Comparison of ENCODE assay signal across 26 cellular contexts in genomic region chr2:28544069-28544346, GRCh38. TPM values are rescaled to one million over a fixed set of nuclear protein-coding genes. Genes with fewer than 3 reads are reported as not detected.
DNase-seq lines count a peak whose midpoint lies in the region; ATAC-seq, FAIRE-seq and TF ChIP-seq lines count a peak whose summit lies in the region.
"Had no signal": no experiment of that assay in that cellular context is flagged by ENCODE, and none has a peak within 500 bp of the region (broad histone marks: within the 10 kb centered on the region; RNA-seq: fewer than 3 reads in every experiment).

No MANE protein-coding gene starts in this region.

- H3K4me1 ChIP-seq in SK-N-SH (ENCODE audit: control insufficient read depth in 1 of 2, insufficient read depth in 2 of 2, low read depth in 1 of 2, low read length in 1 of 2) (peaks cover 0 to 13% of the 10 kb centered on the region in 2 experiments; a peak in 1 of 4 replicates), IMR-90 (ENCODE audit: control insufficient read depth, insufficient read depth, low read length) (no peaks in the 10 kb centered on the region), ectodermal cell (ENCODE audit: control insufficient read depth, insufficient read depth, low read length) (peaks cover 26% of the 10 kb centered on the region), neuronal stem cell (ENCODE audit: control insufficient read depth in 2 of 2, insufficient read depth in 1 of 2, low read depth in 1 of 2, low read length in 2 of 2) (peaks cover 28 to 31% of the 10 kb centered on the region in 2 donors)
- H3K4me1 ChIP-seq: testis had no signal

- in situ Hi-C loops in IMR-90 (cut with MboI; ENCODE audit: low sequenced_read_pairs), result no loop called here

- H4K91ac ChIP-seq in IMR-90 (ENCODE audit: insufficient read depth, low read depth, low read length) (no peak overlapping the region), neuronal stem cell (ENCODE audit: low read depth, low read length, poor library complexity) (no peak overlapping the region)

- no peak overlapping the region for H3K56ac ChIP-seq in IMR-90 (ENCODE audit: extremely low read depth, insufficient read depth, low read length)

- H3K9ac ChIP-seq in SK-N-SH (no peak overlapping the region), IMR-90 (ENCODE audit: low read depth, low read length) (no peak overlapping the region), neuronal stem cell (ENCODE audit: low read depth, low read length, poor library complexity) (no peak overlapping the region)

- H3K9me2 ChIP-seq in SK-N-SH, result no peaks in the 10 kb centered on the region

- H4K8ac ChIP-seq in IMR-90 (ENCODE audit: low read depth in 2 of 2, low read length in 2 of 2) (no peak overlapping the region), neuronal stem cell (ENCODE audit: low read depth, low read length) (no peak overlapping the region)

- H2BK15ac ChIP-seq in IMR-90 (ENCODE audit: low read depth, low read length) (no peak overlapping the region), neuronal stem cell (ENCODE audit: low read length) (no peak overlapping the region)

- TF ChIP-seq POLR2A in IMR-90 (IDR thresholded peaks at IDR 0.05; ENCODE audit: low read depth, low read length), result no peak

- H3K9me3 ChIP-seq in SK-N-SH, result no peaks in the 10 kb centered on the region
- no peaks in the 10 kb centered on the region for H3K9me3 ChIP-seq in IMR-90 (ENCODE audit: control insufficient read depth, insufficient read depth, low read length)
- H3K9me3 ChIP-seq in ectodermal cell (ENCODE audit: control insufficient read depth, low read length), result no peaks in the 10 kb centered on the region
- H3K9me3 ChIP-seq in neuronal stem cell (replicated peaks in 1 of 2; ENCODE audit: control insufficient read depth in 2 of 2, insufficient read depth in 1 of 2, low read depth in 1 of 2, low read length in 2 of 2), result peaks cover 0 to 3% of the 10 kb centered on the region in 2 donors
- H3K9me3 ChIP-seq: mucosa of descending colon, ovary, testis had no signal

- no peak overlapping the region for H2AK9ac ChIP-seq in IMR-90 (replicated peaks; ENCODE audit: low read depth, low read length, poor library complexity)

- DNase-seq in SK-N-SH (no peak), IMR-90 (no peak), neuronal stem cell (ENCODE audit: low spot score) (no peak), GM19239 (ENCODE audit: insufficient read length, low spot score) (no peak)
- no peak for DNase-seq in activated naive CD4-positive, alpha-beta T cell treated with anti-CD3 and anti-CD28 coated beads, Interleukin-2, amount 10 ng/mL, durations not matched to agents 7 days and 5 days
- DNase-seq: activated CD4-positive, CD25-positive, alpha-beta regulatory T cell; activated CD8-positive, alpha-beta memory T cell treated with anti-CD3 and anti-CD28 coated beads, Interleukin-2, amount 50 U/mL, for 4 hours; activated naive CD4-positive, alpha-beta T cell; HFFc6; Karpas-422; NCI-H1092 treated with DMSO at 0.1 percent for 48 hours; NCI-H2107; NCI-H524 treated with DMSO at 0.1 percent for 48 hours; ovary; SHP77 had no signal

- no TSS peak for BruUV-seq in IMR-90 (replicated peaks; lab: Mats Ljungman, UMichigan)

- no peak for TF ChIP-seq EP300 in SK-N-SH (IDR thresholded peaks at IDR 0.05; ENCODE audit: borderline replicate concordance in 1 of 2, low read depth in 1 of 2, low read length in 1 of 2)

- no peak overlapping the region for H3K23ac ChIP-seq in IMR-90 (ENCODE audit: low read depth, low read length)
- H3K23ac ChIP-seq in neuronal stem cell (ENCODE audit: low read depth, low read length, poor library complexity), result no peak overlapping the region

- no peak overlapping the region for H3K4me3 Mint-ChIP-seq in activated naive CD4-positive, alpha-beta T cell treated with anti-CD3 and anti-CD28 coated beads, Interleukin-2, amount 10 ng/mL, durations not matched to agents 7 days and 5 days
- H3K4me3 Mint-ChIP-seq: B cell, HFFc6 had no signal

- no peak for FAIRE-seq in GM19239 (lab: Jason Lieb, UNC)
- FAIRE-seq: GM12891 had no signal

- H2BK20ac ChIP-seq in IMR-90 (ENCODE audit: low read depth, low read length), result no peak overlapping the region

- H3K4me2 ChIP-seq in SK-N-SH, result no peak overlapping the region
- H3K4me2 ChIP-seq in IMR-90 (ENCODE audit: low read depth, low read length), result no peak overlapping the region
- peak overlapping the region; percentile 38 for H3K4me2 ChIP-seq in neuronal stem cell (ENCODE audit: insufficient read depth, low read length, poor library complexity, severe bottlenecking)

- H3K18ac ChIP-seq in IMR-90 (ENCODE audit: low read depth, low read length) (no peak overlapping the region), neuronal stem cell (ENCODE audit: low read length) (peak overlapping the region; percentile 69)

- H2AK5ac ChIP-seq in IMR-90 (ENCODE audit: low read depth, low read length) (no peak overlapping the region), neuronal stem cell (ENCODE audit: low read depth, low read length) (no peak overlapping the region)

- no peaks in the 10 kb centered on the region for H4K20me1 ChIP-seq in SK-N-SH (ENCODE audit: insufficient read depth)
- no peaks in the 10 kb centered on the region for H4K20me1 ChIP-seq in IMR-90 (ENCODE audit: insufficient read depth, low read length)

- intact Hi-C loops in IMR-90 (cut with micrococcal nuclease), result no loop called here

- no peaks in the 10 kb centered on the region for H3K36me3 ChIP-seq in SK-N-SH (replicated peaks in 1 of 2; ENCODE audit: control insufficient read depth in 1 of 2, insufficient read depth in 2 of 2, low read length in 1 of 2)
- H3K36me3 ChIP-seq in IMR-90 (ENCODE audit: control insufficient read depth, insufficient read depth, low read length), result no peaks in the 10 kb centered on the region
- no peaks in the 10 kb centered on the region for H3K36me3 ChIP-seq in ectodermal cell (ENCODE audit: control insufficient read depth, insufficient read depth, low read length)
- H3K36me3 ChIP-seq in neuronal stem cell (replicated peaks in 1 of 2; ENCODE audit: control insufficient read depth in 2 of 2, insufficient read depth in 2 of 2, low read length in 2 of 2), result no peaks in the 10 kb centered on the region
- H3K36me3 ChIP-seq: ovary had no signal

- H2AFZ ChIP-seq in SK-N-SH (ENCODE audit: low read depth) (no peak overlapping the region), IMR-90 (replicated peaks; ENCODE audit: low read length, poor library complexity) (no peak overlapping the region), neuronal stem cell (ENCODE audit: low read length) (no peak overlapping the region)

- no peak for TF ChIP-seq RAD21 in SK-N-SH (IDR thresholded peaks at IDR 0.05; ENCODE audit: low read length)
- TF ChIP-seq RAD21 in IMR-90 (IDR thresholded peaks at IDR 0.05; ENCODE audit: low read length), result no peak

- no peak overlapping the region for H2BK12ac ChIP-seq in neuronal stem cell (ENCODE audit: low read length)

- H3F3A ChIP-seq in SK-N-SH (replicated peaks; ENCODE audit: insufficient read depth), result no peaks in the 10 kb centered on the region

- H3K9me3 Mint-ChIP-seq in activated naive CD4-positive, alpha-beta T cell treated with anti-CD3 and anti-CD28 coated beads, Interleukin-2, amount 10 ng/mL, durations not matched to agents 7 days and 5 days, result no peaks in the 10 kb centered on the region
- H3K9me3 Mint-ChIP-seq: brain, HFFc6 had no signal

- WGBS in SK-N-SH (ENCODE audit: low lambda C conversion rate), result 97% methylated on average over 3 of the region's 4 CpGs
- no CpG with 5 or more reads among the region's 4 CpGs for WGBS in IMR-90 (ENCODE audit: extremely low coverage in 2 of 2, insufficient read length in 1 of 2), 2 experiments
- WGBS in ectodermal cell, 2 experiments, result 83 to 84% methylated on average over 4 of the region's 4 CpGs
- WGBS in neuronal stem cell (ENCODE audit: extremely low coverage in 2 of 2, insufficient read length in 2 of 2, insufficient replicate concordance in 1 of 2), 2 donors, result no CpG with 5 or more reads among the region's 4 CpGs

- dilution Hi-C loops in IMR-90 (cut with HindIII; ENCODE audit: low sequenced_read_pairs, unreplicated experiment), result no loop called here

- peaks cover 40% of the 10 kb centered on the region for H3K4me1 Mint-ChIP-seq in activated naive CD4-positive, alpha-beta T cell treated with anti-CD3 and anti-CD28 coated beads, Interleukin-2, amount 10 ng/mL, durations not matched to agents 7 days and 5 days

- H2BK5ac ChIP-seq in IMR-90 (ENCODE audit: low read depth, low read length, poor library complexity, severe bottlenecking) (no peak overlapping the region), neuronal stem cell (ENCODE audit: low read length) (no peak overlapping the region)

- peaks cover 36% of the 10 kb centered on the region for H3K27me3 Mint-ChIP-seq in activated naive CD4-positive, alpha-beta T cell treated with anti-CD3 and anti-CD28 coated beads, Interleukin-2, amount 10 ng/mL, durations not matched to agents 7 days and 5 days

- H4K5ac ChIP-seq in IMR-90 (ENCODE audit: low read depth, low read length), result no peak overlapping the region

- H3K4me3 ChIP-seq in SK-N-SH (ENCODE audit: low read depth in 2 of 2, low read length in 1 of 2), result no peak overlapping the region
- H3K4me3 ChIP-seq in IMR-90 (ENCODE audit: insufficient read depth, low read depth, low read length), result no peak overlapping the region
- H3K4me3 ChIP-seq in ectodermal cell (ENCODE audit: insufficient read depth, low read depth, low read length), result no peak overlapping the region
- H3K4me3 ChIP-seq in neuronal stem cell (ENCODE audit: low read length in 2 of 2), result no peak overlapping the region
- H3K4me3 ChIP-seq: mucosa of descending colon, ovary, skin epidermis, testis had no signal

- no peak overlapping the region for H3K27ac ChIP-seq in SK-N-SH (ENCODE audit: low read depth in 2 of 2, low read length in 1 of 2)
- H3K27ac ChIP-seq in IMR-90 (ENCODE audit: insufficient read depth, low read length), result no peak overlapping the region
- H3K27ac ChIP-seq in ectodermal cell (ENCODE audit: insufficient read depth, low read depth, low read length, poor library complexity, severe bottlenecking), result peak overlapping the region; percentile 65
- H3K27ac ChIP-seq in neuronal stem cell (replicated peaks; ENCODE audit: low read length), result no peak overlapping the region
- H3K27ac ChIP-seq: 22Rv1, foreskin keratinocyte, ovary, testis had no signal

- no peaks in the 10 kb centered on the region for H3K9me1 ChIP-seq in IMR-90 (ENCODE audit: insufficient read depth, low read length)

- POLR2A ChIA-PET in SK-N-SH (lab: Yijun Ruan, JAX), result interaction anchor here (0.6 kb wide), 1 partner anchor 24 kb away, joined by 6 read pairs; no protein-coding TSS in a partner anchor
- POLR2A ChIA-PET in IMR-90 (lab: Charles Lee; ENCODE audit: unreplicated experiment), result no interaction called here

- H3K14ac ChIP-seq in IMR-90 (replicated peaks; ENCODE audit: low read depth, low read length) (no peak overlapping the region), neuronal stem cell (ENCODE audit: low read length) (no peak overlapping the region)

- no peaks in the 10 kb centered on the region for H3K79me2 ChIP-seq in SK-N-SH (ENCODE audit: insufficient read depth)

- CTCF ChIA-PET in SK-N-SH (lab: Yijun Ruan, JAX), result interaction anchor here (1.4 to 2.9 kb wide), 2 partner anchors 23 to 50 kb away, joined by 5 to 16 read pairs; no protein-coding TSS in a partner anchor
- CTCF ChIA-PET in IMR-90 (lab: Yijun Ruan, JAX), result no interaction called here
- CTCF ChIA-PET in activated naive CD4-positive, alpha-beta T cell treated with anti-CD3 and anti-CD28 coated beads, Interleukin-2, amount 10 ng/mL, durations not matched to agents 7 days and 5 days (lab: Charles Lee), result no interaction called here

- H3K36me3 Mint-ChIP-seq in activated naive CD4-positive, alpha-beta T cell treated with anti-CD3 and anti-CD28 coated beads, Interleukin-2, amount 10 ng/mL, durations not matched to agents 7 days and 5 days, result peaks cover 1% of the 10 kb centered on the region
- H3K36me3 Mint-ChIP-seq: brain had no signal

- H3K4ac ChIP-seq in IMR-90 (ENCODE audit: low read depth, low read length) (no peak overlapping the region), neuronal stem cell (ENCODE audit: low read length) (no peak overlapping the region)

- H3K79me1 ChIP-seq in IMR-90 (ENCODE audit: low read depth in 1 of 2, low read length in 2 of 2) (no peaks in the 10 kb centered on the region), neuronal stem cell (ENCODE audit: low read depth, low read length) (no peaks in the 10 kb centered on the region)

- H3K27me3 ChIP-seq in SK-N-SH (ENCODE audit: insufficient read depth) (peaks cover 9% of the 10 kb centered on the region; the same call in 1 of the 2 replicates), IMR-90 (ENCODE audit: control insufficient read depth, insufficient read depth, low read length) (peaks cover 42% of the 10 kb centered on the region), ectodermal cell (ENCODE audit: control insufficient read depth, insufficient read depth, low read length, poor library complexity, severe bottlenecking) (no peaks in the 10 kb centered on the region), neuronal stem cell (ENCODE audit: control insufficient read depth in 3 of 3, insufficient read depth in 3 of 3, low read depth in 1 of 3, low read length in 3 of 3) (peaks cover 0 to 47% (median 21%) of the 10 kb centered on the region in 3 experiments)
- H3K27me3 ChIP-seq: foreskin keratinocyte, ovary, testis had no signal

- no peak overlapping the region for H3K27ac Mint-ChIP-seq in activated naive CD4-positive, alpha-beta T cell treated with anti-CD3 and anti-CD28 coated beads, Interleukin-2, amount 10 ng/mL, durations not matched to agents 7 days and 5 days
- H3K27ac Mint-ChIP-seq: B cell, HFFc6 had no signal

- no peak overlapping the region for H2BK120ac ChIP-seq in IMR-90 (ENCODE audit: low read depth, low read length)
- H2BK120ac ChIP-seq in neuronal stem cell (ENCODE audit: low read depth, low read length), result no peak overlapping the region

- ATAC-seq in SK-N-SH treated with all-trans-retinoic acid at 6 μM for 48 hours (no peak; the same call in 2 of the 3 replicates), IMR-90 (ENCODE audit: low read depth) (peak; percentile 50), GM18858 (IDR thresholded peaks at IDR 0.05; ENCODE audit: unreplicated experiment) (no peak)
- ATAC-seq: foreskin keratinocyte had no signal

- no peak for TF ChIP-seq CTCF in SK-N-SH (IDR thresholded peaks at IDR 0.05)
- TF ChIP-seq CTCF in IMR-90 (conservative IDR thresholded peaks at IDR 0.05; ENCODE audit: low read depth, low read length), result no peak

RNA-seq across cellular contexts. Expression of gene PLB1, which starts 48.1 kb away (rescaled TPM):
- polyA plus RNA-seq in SK-N-SH (2012; rRNA removed) (0.10 and 0.39 TPM in 2 replicates), IMR-90 (2012; rRNA removed) (0.43 and 0.74 TPM in 2 replicates)
- 0.13 and 0.18 TPM in 2 replicates for polyA plus RNA-seq in SK-N-SH (2012; cell fraction: cytosol; rRNA removed)
- polyA plus RNA-seq in SK-N-SH (2012; cell fraction: nucleus; rRNA removed), result 0.52 and 0.60 TPM in 2 replicates
- total RNA-seq in IMR-90 (2012; rRNA removed), result 0.90 and 1.4 TPM in 2 replicates
- 0.09 and 0.34 TPM in 2 replicates for polyA plus RNA-seq in IMR-90 (2012; cell fraction: cytosol; rRNA removed)
- 2.0 and 4.3 TPM in 2 replicates for polyA plus RNA-seq in IMR-90 (2012; cell fraction: nucleus; rRNA removed; ENCODE audit: low replicate concordance)
- polyA plus RNA-seq in ectodermal cell (2013, experiment 1 of 4), result 0.61 TPM
- 0.52 TPM for polyA plus RNA-seq in ectodermal cell (2013, experiment 2 of 4)
- 0.37 TPM for polyA plus RNA-seq in ectodermal cell (2013, experiment 3 of 4)
- polyA plus RNA-seq in ectodermal cell (2013, experiment 4 of 4), result 0.53 TPM
- polyA plus RNA-seq in neuronal stem cell (2013, experiment 1 of 2), result 0.08 TPM
- polyA plus RNA-seq in neuronal stem cell (2013, experiment 2 of 2), result 0.07 TPM
